Comparison of ENCODE assay signal across 11 cellular contexts in genomic region chr1:198622532-198623218, GRCh38. TPM values are rescaled to one million over a fixed set of nuclear protein-coding genes. Genes with fewer than 3 reads are reported as not detected.
DNase-seq lines count a peak whose midpoint lies in the region; ATAC-seq, FAIRE-seq and TF ChIP-seq lines count a peak whose summit lies in the region.
"Had no signal": no experiment of that assay in that cellular context is flagged by ENCODE, and none has a peak within 500 bp of the region (broad histone marks: within the 10 kb centered on the region; RNA-seq: fewer than 3 reads in every experiment).

No MANE protein-coding gene starts in this region.

- H3K9me2 ChIP-seq in GM23248 (ENCODE audit: insufficient read depth), result no peaks in the 10 kb centered on the region

- H3K4me3 ChIP-seq in GM23248, result no peak overlapping the region
- no peak overlapping the region for H3K4me3 ChIP-seq in right atrium auricular region
- H3K4me3 ChIP-seq in HepG2 (replicated peaks in 1 of 3; ENCODE audit: insufficient read depth in 1 of 3, low read depth in 2 of 3, low read length in 3 of 3), result no peak overlapping the region
- H3K4me3 ChIP-seq: pancreas had no signal

- H2AFZ ChIP-seq in GM23248 (no peak overlapping the region), HepG2 (ENCODE audit: low read length) (no peak overlapping the region)

- no peak for TF ChIP-seq CTCF in CD4-positive, alpha-beta T cell (IDR thresholded peaks at IDR 0.05)
- TF ChIP-seq CTCF in right atrium auricular region (IDR thresholded peaks at IDR 0.05), result no peak
- TF ChIP-seq CTCF in HepG2 (CRISPR knock-in tag; IDR thresholded peaks at IDR 0.05), result no peak

- no peak for DNase-seq in CD4-positive, alpha-beta T cell
- DNase-seq in GM23248, result no peak
- DNase-seq in right atrium auricular region (ENCODE audit: low spot score), result no peak
- no peak for DNase-seq in HepG2 (ENCODE audit: low spot score)
- no peak for DNase-seq in CD1c-positive myeloid dendritic cell (ENCODE audit: extremely low spot score)
- DNase-seq: activated gamma-delta T cell treated with Interleukin-2 at 50 U/mL for 16 hours, pancreas had no signal

- H3F3A ChIP-seq in GM23248 (ENCODE audit: insufficient read depth), result peaks cover 17% of the 10 kb centered on the region; the same call in 1 of the 2 replicates

- H3K27me3 ChIP-seq in CD4-positive, alpha-beta T cell (ENCODE audit: control insufficient read depth, insufficient read depth, low read length), result no peaks in the 10 kb centered on the region
- H3K27me3 ChIP-seq in GM23248 (replicated peaks; ENCODE audit: insufficient read depth) (no peaks in the 10 kb centered on the region), right atrium auricular region (no peaks in the 10 kb centered on the region), HepG2 (ENCODE audit: control insufficient read depth in 1 of 2, insufficient read depth in 2 of 2, low read length in 2 of 2) (no peaks in the 10 kb centered on the region; a peak in 1 of 5 replicates)
- H3K27me3 ChIP-seq: pancreas had no signal

- no peaks in the 10 kb centered on the region for H3K79me2 ChIP-seq in GM23248 (ENCODE audit: insufficient read depth)
- no peaks in the 10 kb centered on the region for H3K79me2 ChIP-seq in HepG2 (ENCODE audit: insufficient read depth, low read length)

- H3K4me2 ChIP-seq in GM23248 (ENCODE audit: unreplicated experiment) (no peak overlapping the region), HepG2 (ENCODE audit: low read depth, low read length) (no peak overlapping the region)

- no peaks in the 10 kb centered on the region for H3K36me3 Mint-ChIP-seq in CD4-positive, alpha-beta T cell (ENCODE audit: low read depth)
- H3K36me3 Mint-ChIP-seq in activated naive CD8-positive, alpha-beta T cell, result peaks cover 3% of the 10 kb centered on the region

- H4K20me1 ChIP-seq in GM23248 (ENCODE audit: insufficient read depth), result no peaks in the 10 kb centered on the region
- no peaks in the 10 kb centered on the region for H4K20me1 ChIP-seq in HepG2 (ENCODE audit: insufficient read depth, low read length)

- BruUV-seq in HepG2 (replicated peaks; lab: Mats Ljungman, UMichigan), result no TSS peak

- peaks cover 87% of the 10 kb centered on the region for H3K4me1 Mint-ChIP-seq in CD4-positive, alpha-beta T cell (ENCODE audit: low read depth)
- peaks cover 94% of the 10 kb centered on the region for H3K4me1 Mint-ChIP-seq in activated naive CD8-positive, alpha-beta T cell (ENCODE audit: low read depth)

- H3K27ac ChIP-seq in CD4-positive, alpha-beta T cell (ENCODE audit: low read depth, low read length), result peak overlapping the region; percentile 83
- no peak overlapping the region for H3K27ac ChIP-seq in GM23248
- no peak overlapping the region for H3K27ac ChIP-seq in right atrium auricular region
- H3K27ac ChIP-seq in HepG2 (ENCODE audit: extremely low read length, insufficient read depth, low read length), result no peak overlapping the region
- H3K27ac ChIP-seq: pancreas had no signal

- in situ Hi-C loops in GM23248 (cut with MboI), result no loop called here
- in situ Hi-C loops in HepG2 (cut with HindIII; ENCODE audit: extremely low pct_ligation_motif_present, low pct_unique_long_range_greater_than_20kb), result no loop called here

- no peak for TF ChIP-seq RAD21 in HepG2 (CRISPR knock-in tag; IDR thresholded peaks at IDR 0.05)

- CTCF ChIA-PET in CD4-positive, alpha-beta T cell (lab: Charles Lee), result interaction anchor here (1.1 to 4.8 kb wide), 5 partner anchors 15 to 102 kb away, joined by 3 to 29 read pairs (median 6); partner anchors contain the start of gene PTPRC
- CTCF ChIA-PET in HepG2 (lab: Yijun Ruan, JAX; ENCODE audit: low intra/inter-chr PET ratio, low total read pairs), result no interaction called here

- H3K9ac ChIP-seq in GM23248 (no peak overlapping the region), HepG2 (ENCODE audit: insufficient read depth, low read depth, low read length) (no peak overlapping the region)

- ATAC-seq in CD4-positive, alpha-beta T cell (ENCODE audit: poor library complexity), result no peak
- ATAC-seq in GM18870 (IDR thresholded peaks at IDR 0.05; ENCODE audit: unreplicated experiment) (peak; percentile 26), HG03280 (IDR thresholded peaks at IDR 0.05; ENCODE audit: unreplicated experiment) (peak; percentile 30), HepG2 (no peak)
- ATAC-seq: pancreas had no signal

- FAIRE-seq in HepG2 (lab: Jason Lieb, UNC), result no peak
- FAIRE-seq: endothelial cell of umbilical vein, pancreas had no signal

- POLR2A ChIA-PET in CD4-positive, alpha-beta T cell (lab: Charles Lee), result interaction anchor here (1.1 to 7.4 kb wide), 18 partner anchors 9 to 103 kb away, joined by 3 to 268 read pairs (median 16); partner anchors contain the start of gene PTPRC
- POLR2A ChIA-PET in HepG2 (lab: Yijun Ruan, JAX), result no interaction called here

- H3K4me3 Mint-ChIP-seq in CD4-positive, alpha-beta T cell, result peak overlapping the region; percentile 28
- peak overlapping the region; percentile 83 for H3K4me3 Mint-ChIP-seq in activated naive CD8-positive, alpha-beta T cell

- peaks cover 8% of the 10 kb centered on the region for H3K9me3 Mint-ChIP-seq in CD4-positive, alpha-beta T cell
- H3K9me3 Mint-ChIP-seq in activated naive CD8-positive, alpha-beta T cell (ENCODE audit: low read depth), result peaks cover 4% of the 10 kb centered on the region

- peak overlapping the region; percentile 90 for H3K27ac Mint-ChIP-seq in CD4-positive, alpha-beta T cell
- H3K27ac Mint-ChIP-seq in activated naive CD8-positive, alpha-beta T cell, result peak overlapping the region; percentile 98

- TF ChIP-seq EP300 in HepG2 (IDR thresholded peaks at IDR 0.05; ENCODE audit: low read depth in 2 of 2, low read length in 2 of 2), result no peak
- no peak for TF ChIP-seq EP300 in HepG2 (CRISPR knock-in tag; IDR thresholded peaks at IDR 0.05; ENCODE audit: borderline replicate concordance)

- no peaks in the 10 kb centered on the region for H3K36me3 ChIP-seq in GM23248 (ENCODE audit: low read depth)
- no peaks in the 10 kb centered on the region for H3K36me3 ChIP-seq in right atrium auricular region
- H3K36me3 ChIP-seq in HepG2 (replicated peaks in 1 of 2; ENCODE audit: control insufficient read depth in 1 of 2, insufficient read depth in 2 of 2, low read length in 2 of 2), result no peaks in the 10 kb centered on the region
- H3K36me3 ChIP-seq: pancreas had no signal

- peaks cover 17% of the 10 kb centered on the region for H3K4me1 ChIP-seq in GM23248 (ENCODE audit: insufficient read depth)
- no peaks in the 10 kb centered on the region for H3K4me1 ChIP-seq in right atrium auricular region
- H3K4me1 ChIP-seq in HepG2 (ENCODE audit: insufficient read depth, low read length), result no peaks in the 10 kb centered on the region
- H3K4me1 ChIP-seq: pancreas had no signal

- no peak for TF ChIP-seq POLR2A in HepG2 (IDR thresholded peaks at IDR 0.05; ENCODE audit: insufficient read depth in 1 of 2, low read depth in 2 of 2, low read length in 2 of 2)

- intact Hi-C loops in CD4-positive, alpha-beta T cell (cut with DNase I, micrococcal nuclease), result no loop called here
- intact Hi-C loops in HepG2 (cut with micrococcal nuclease; ENCODE audit: unreplicated experiment), result no loop called here

- no peaks in the 10 kb centered on the region for H3K9me3 ChIP-seq in CD4-positive, alpha-beta T cell (ENCODE audit: control insufficient read depth, low read length)
- H3K9me3 ChIP-seq in GM23248 (ENCODE audit: low read depth) (no peaks in the 10 kb centered on the region), right atrium auricular region (no peaks in the 10 kb centered on the region), HepG2 (ENCODE audit: low read length) (no peaks in the 10 kb centered on the region)
- H3K9me3 ChIP-seq: pancreas had no signal

- 68 to 78% methylated on average over 2 of the region's 2 CpGs for WGBS in GM23248 (ENCODE audit: low coverage in 1 of 2, low lambda C conversion rate in 2 of 2, missing lambda C conversion rate in 2 of 2), 2 experiments
- 3% methylated on average over 2 of the region's 2 CpGs for WGBS in HepG2 (ENCODE audit: low lambda C conversion rate)

- no peaks in the 10 kb centered on the region for H3K27me3 Mint-ChIP-seq in CD4-positive, alpha-beta T cell
- H3K27me3 Mint-ChIP-seq in activated naive CD8-positive, alpha-beta T cell, result no peaks in the 10 kb centered on the region

TF ChIP-seq in HepG2, 621 proteins besides CTCF, POLR2A, EP300 and RAD21:
- TF ChIP-seq DNMT1 (CRISPR knock-in tag; IDR thresholded peaks at IDR 0.05), result no peak
- no peak for TF ChIP-seq TRIM24 (CRISPR knock-in tag; IDR thresholded peaks at IDR 0.05)
- no peak for TF ChIP-seq REL (CRISPR knock-in tag; conservative IDR thresholded peaks at IDR 0.05)

RNA-seq across cellular contexts. Expression of gene PTPRC, which starts 16.2 kb away (rescaled TPM):
- 100 to 1,000 TPM; 661 to 698 TPM for total RNA-seq in CD4-positive, alpha-beta T cell
- 0.38 and 0.86 TPM in 2 replicates for total RNA-seq in GM23248 (2014; rRNA removed; shearing (Covaris generic))
- 0.66 and 0.70 TPM in 2 replicates for polyA plus RNA-seq in GM23248 (2016; fragmentation: Nextera tagmentation; extraction: Ambion mirVana)
- 10 to 100 TPM in 1 of 2 donors, 1 to 10 TPM in 1; 5.5 to 10.1 TPM for total RNA-seq in right atrium auricular region
- total RNA-seq in HepG2 (2016; rRNA removed; fragmentation: Illumina TruSeq; extraction: Trizol), result not detected in 2 replicates
- not detected in 2 replicates for total RNA-seq in HepG2 (2016; cell fraction: cytosol; rRNA removed; fragmentation: Illumina TruSeq; extraction: Trizol; ENCODE audit: low read depth)
- not detected in 2 replicates for total RNA-seq in HepG2 (2016; cell fraction: insoluble cytoplasmic fraction; rRNA removed; fragmentation: Illumina TruSeq; extraction: Trizol)
- not detected in 2 replicates for total RNA-seq in HepG2 (2016; cell fraction: membrane; rRNA removed; fragmentation: Illumina TruSeq; extraction: Trizol)
- total RNA-seq in HepG2 (2016; cell fraction: nucleus; rRNA removed; fragmentation: Illumina TruSeq; extraction: Trizol), result not detected in 2 replicates
- polyA plus RNA-seq in HepG2 (2011; rRNA removed), result not detected in 2 replicates
- 0.01 TPM in 1 of 2 replicates, not detected in the other for polyA plus RNA-seq in HepG2 (2011; cell fraction: cytosol; rRNA removed)
- 0.07 TPM in 1 of 2 replicates, not detected in the other for polyA plus RNA-seq in HepG2 (2011; cell fraction: nucleus; rRNA removed)
- polyA plus RNA-seq in HepG2 (2012), result not detected in 2 replicates
- polyA plus RNA-seq in HepG2 (2016; cell fraction: cytosol; fragmentation: Illumina TruSeq; extraction: Trizol; ENCODE audit: low read depth), result not detected in 2 replicates
- polyA plus RNA-seq in HepG2 (2016; cell fraction: insoluble cytoplasmic fraction; fragmentation: Illumina TruSeq; extraction: Trizol; ENCODE audit: low read depth), result not detected in 2 replicates
- polyA plus RNA-seq in HepG2 (2016; cell fraction: membrane; fragmentation: Illumina TruSeq; extraction: Trizol; ENCODE audit: low read depth), result not detected in 2 replicates
- polyA plus RNA-seq in HepG2 (2016; cell fraction: nucleus; fragmentation: Illumina TruSeq; extraction: Trizol; ENCODE audit: insufficient read depth, low read depth), result not detected in 2 replicates
- 0.21 TPM in 1 of 2 replicates, not detected in the other for polyA minus RNA-seq in HepG2 (2011; rRNA and poly(A)+ RNA removed; ENCODE audit: low replicate concordance)
- polyA minus RNA-seq in HepG2 (2011; cell fraction: cytosol; rRNA and poly(A)+ RNA removed), result not detected in 2 replicates
- not detected in 2 replicates for polyA minus RNA-seq in HepG2 (2011; cell fraction: nucleus; rRNA and poly(A)+ RNA removed)
- total RNA-seq: endothelial cell of umbilical vein had no signal
- polyA plus RNA-seq: endothelial cell of umbilical vein had no signal

Comparison
In these comparisons a context has a peak if more than half of its experiments do, and no peak if none do; other contexts are left out.
1. ATAC-seq: peak in GM18870 (single experiment) and HG03280 (single experiment); none in CD4-positive, alpha-beta T cell (single experiment) and HepG2 (single experiment).
2. RNA of gene PTPRC, which starts 16.2 kb away (total RNA-seq): 661 to 698 TPM in CD4-positive, alpha-beta T cell; 5.5 to 10.1 TPM in right atrium auricular region, 0.38 to 0.86 TPM in GM23248 and not detected in HepG2; every median in the first group is over 10 times any median in the second.